1 cellular context compared by ENCODE assay signal in the genomic region with DNA sequence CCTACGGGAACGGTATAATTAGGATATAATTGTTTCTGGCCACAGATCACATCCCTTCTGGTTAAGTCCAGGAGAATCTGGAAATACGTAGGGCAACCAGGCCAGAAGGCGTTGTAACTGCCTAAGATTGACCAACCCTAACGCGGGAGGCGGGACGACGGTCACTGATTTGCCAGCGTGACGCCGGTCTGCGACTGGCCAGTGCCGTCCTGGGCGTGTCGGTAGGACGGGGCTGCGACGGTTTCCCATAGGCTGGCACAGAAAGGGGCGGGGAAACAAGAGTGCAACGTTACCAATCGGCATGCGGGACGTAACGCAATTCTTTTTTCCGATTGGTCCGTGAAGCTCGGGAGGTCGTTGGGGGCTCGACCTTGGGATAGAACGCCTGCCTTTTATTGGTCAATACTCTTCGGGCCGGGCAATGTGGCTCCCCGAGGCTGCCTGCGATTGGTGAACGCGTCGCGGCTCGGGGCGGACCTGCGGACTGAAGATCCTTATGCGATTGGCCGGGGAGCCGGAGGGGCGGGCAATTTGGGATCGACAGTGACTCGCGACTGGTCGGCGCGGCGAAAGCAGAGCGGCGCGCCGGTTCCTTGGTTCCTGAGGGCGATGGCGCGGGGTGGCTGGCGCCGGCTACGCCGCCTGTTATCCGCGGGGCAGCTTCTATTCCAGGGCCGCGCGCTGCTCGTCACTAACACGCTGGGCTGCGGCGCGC.
TF ChIP-seq lines count a peak whose summit lies in the region.

A gene (plus strand): TSS at position 546 of the 715 bp plus-strand sequence. CDS start 64 bp downstream, at position 610.

TF ChIP-seq in WTC11, 78 proteins besides CTCF, POLR2A, EP300 and RAD21 (continued from another document):
- TF ChIP-seq, protein P1, sequence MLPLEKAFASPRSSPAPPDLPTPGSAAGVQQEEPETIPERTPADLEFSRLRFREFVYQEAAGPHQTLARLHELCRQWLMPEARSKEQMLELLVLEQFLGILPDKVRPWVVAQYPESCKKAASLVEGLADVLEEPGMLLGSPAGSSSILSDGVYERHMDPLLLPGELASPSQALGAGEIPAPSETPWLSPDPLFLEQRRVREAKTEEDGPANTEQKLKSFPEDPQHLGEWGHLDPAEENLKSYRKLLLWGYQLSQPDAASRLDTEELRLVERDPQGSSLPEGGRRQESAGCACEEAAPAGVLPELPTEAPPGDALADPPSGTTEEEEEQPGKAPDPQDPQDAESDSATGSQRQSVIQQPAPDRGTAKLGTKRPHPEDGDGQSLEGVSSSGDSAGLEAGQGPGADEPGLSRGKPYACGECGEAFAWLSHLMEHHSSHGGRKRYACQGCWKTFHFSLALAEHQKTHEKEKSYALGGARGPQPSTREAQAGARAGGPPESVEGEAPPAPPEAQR (CRISPR knock-in tag; IDR thresholded peaks at IDR 0.05): peak; percentile 87; the same call in 1 of the 2 replicates
- no peak for TF ChIP-seq TCF7 (CRISPR knock-in tag; IDR thresholded peaks at IDR 0.05; ENCODE audit: low read depth)
- TF ChIP-seq MXD4 (CRISPR knock-in tag; IDR thresholded peaks at IDR 0.05; ENCODE audit: borderline replicate concordance): no peak
- TF ChIP-seq GTF2I (CRISPR knock-in tag; conservative IDR thresholded peaks at IDR 0.05): no peak
- TF ChIP-seq HMGA2 (CRISPR knock-in tag; IDR thresholded peaks at IDR 0.05): peak; percentile 22; the same call in 1 of the 2 replicates
- peak; percentile 75; the same call in 1 of the 2 replicates for TF ChIP-seq TEAD1 (CRISPR knock-in tag; IDR thresholded peaks at IDR 0.05)
- TF ChIP-seq, protein P2, sequence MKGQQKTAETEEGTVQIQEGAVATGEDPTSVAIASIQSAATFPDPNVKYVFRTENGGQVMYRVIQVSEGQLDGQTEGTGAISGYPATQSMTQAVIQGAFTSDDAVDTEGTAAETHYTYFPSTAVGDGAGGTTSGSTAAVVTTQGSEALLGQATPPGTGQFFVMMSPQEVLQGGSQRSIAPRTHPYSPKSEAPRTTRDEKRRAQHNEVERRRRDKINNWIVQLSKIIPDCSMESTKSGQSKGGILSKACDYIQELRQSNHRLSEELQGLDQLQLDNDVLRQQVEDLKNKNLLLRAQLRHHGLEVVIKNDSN (CRISPR knock-in tag; IDR thresholded peaks at IDR 0.05): 0 out of 2 replicates have a peak, but pooled peaks have one; percentile 21
- TF ChIP-seq, protein P3, sequence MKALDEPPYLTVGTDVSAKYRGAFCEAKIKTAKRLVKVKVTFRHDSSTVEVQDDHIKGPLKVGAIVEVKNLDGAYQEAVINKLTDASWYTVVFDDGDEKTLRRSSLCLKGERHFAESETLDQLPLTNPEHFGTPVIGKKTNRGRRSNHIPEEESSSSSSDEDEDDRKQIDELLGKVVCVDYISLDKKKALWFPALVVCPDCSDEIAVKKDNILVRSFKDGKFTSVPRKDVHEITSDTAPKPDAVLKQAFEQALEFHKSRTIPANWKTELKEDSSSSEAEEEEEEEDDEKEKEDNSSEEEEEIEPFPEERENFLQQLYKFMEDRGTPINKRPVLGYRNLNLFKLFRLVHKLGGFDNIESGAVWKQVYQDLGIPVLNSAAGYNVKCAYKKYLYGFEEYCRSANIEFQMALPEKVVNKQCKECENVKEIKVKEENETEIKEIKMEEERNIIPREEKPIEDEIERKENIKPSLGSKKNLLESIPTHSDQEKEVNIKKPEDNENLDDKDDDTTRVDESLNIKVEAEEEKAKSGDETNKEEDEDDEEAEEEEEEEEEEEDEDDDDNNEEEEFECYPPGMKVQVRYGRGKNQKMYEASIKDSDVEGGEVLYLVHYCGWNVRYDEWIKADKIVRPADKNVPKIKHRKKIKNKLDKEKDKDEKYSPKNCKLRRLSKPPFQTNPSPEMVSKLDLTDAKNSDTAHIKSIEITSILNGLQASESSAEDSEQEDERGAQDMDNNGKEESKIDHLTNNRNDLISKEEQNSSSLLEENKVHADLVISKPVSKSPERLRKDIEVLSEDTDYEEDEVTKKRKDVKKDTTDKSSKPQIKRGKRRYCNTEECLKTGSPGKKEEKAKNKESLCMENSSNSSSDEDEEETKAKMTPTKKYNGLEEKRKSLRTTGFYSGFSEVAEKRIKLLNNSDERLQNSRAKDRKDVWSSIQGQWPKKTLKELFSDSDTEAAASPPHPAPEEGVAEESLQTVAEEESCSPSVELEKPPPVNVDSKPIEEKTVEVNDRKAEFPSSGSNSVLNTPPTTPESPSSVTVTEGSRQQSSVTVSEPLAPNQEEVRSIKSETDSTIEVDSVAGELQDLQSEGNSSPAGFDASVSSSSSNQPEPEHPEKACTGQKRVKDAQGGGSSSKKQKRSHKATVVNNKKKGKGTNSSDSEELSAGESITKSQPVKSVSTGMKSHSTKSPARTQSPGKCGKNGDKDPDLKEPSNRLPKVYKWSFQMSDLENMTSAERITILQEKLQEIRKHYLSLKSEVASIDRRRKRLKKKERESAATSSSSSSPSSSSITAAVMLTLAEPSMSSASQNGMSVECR (CRISPR knock-in tag; IDR thresholded peaks at IDR 0.05; ENCODE audit: borderline replicate concordance): peak; percentile 84; the same call in 1 of the 2 replicates
- peak; percentile 72; the same call in 1 of the 2 replicates for TF ChIP-seq CREM (CRISPR knock-in tag; IDR thresholded peaks at IDR 0.05)
- TF ChIP-seq FOXK1 (CRISPR knock-in tag; IDR thresholded peaks at IDR 0.05): peak; percentile 80; the same call in 1 of the 2 replicates
- TF ChIP-seq, protein P4, sequence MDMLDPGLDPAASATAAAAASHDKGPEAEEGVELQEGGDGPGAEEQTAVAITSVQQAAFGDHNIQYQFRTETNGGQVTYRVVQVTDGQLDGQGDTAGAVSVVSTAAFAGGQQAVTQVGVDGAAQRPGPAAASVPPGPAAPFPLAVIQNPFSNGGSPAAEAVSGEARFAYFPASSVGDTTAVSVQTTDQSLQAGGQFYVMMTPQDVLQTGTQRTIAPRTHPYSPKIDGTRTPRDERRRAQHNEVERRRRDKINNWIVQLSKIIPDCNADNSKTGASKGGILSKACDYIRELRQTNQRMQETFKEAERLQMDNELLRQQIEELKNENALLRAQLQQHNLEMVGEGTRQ (CRISPR knock-in tag; IDR thresholded peaks at IDR 0.05): 0 out of 2 replicates have a peak, but pooled peaks have one; percentile 44
- no peak for TF ChIP-seq SOX15 (CRISPR knock-in tag; IDR thresholded peaks at IDR 0.05)
- TF ChIP-seq NFYB (CRISPR knock-in tag; conservative IDR thresholded peaks at IDR 0.05; ENCODE audit: low read depth): peak; percentile 96
